Comparison of ENCODE assay signal across 29 cellular contexts in genomic region chr12:1574863-1575254, GRCh38. TPM values are rescaled to one million over a fixed set of nuclear protein-coding genes. Genes with fewer than 3 reads are reported as not detected.
DNase-seq lines count a peak whose midpoint lies in the region; ATAC-seq and TF ChIP-seq lines count a peak whose summit lies in the region.
"Had no signal": no experiment of that assay in that cellular context is flagged by ENCODE, and none has a peak within 500 bp of the region (broad histone marks: within the 10 kb centered on the region; RNA-seq: fewer than 3 reads in every experiment).

No MANE protein-coding gene starts in this region.

- no peak overlapping the region; a peak in 1 of 4 replicates for H3K4me3 ChIP-seq in Panc1 (ENCODE audit: low read depth in 2 of 2, low read length in 2 of 2)
- H3K4me3 ChIP-seq in fibroblast of lung (replicated peaks in 1 of 4; ENCODE audit: control extremely low read depth in 1 of 4, insufficient read depth in 1 of 4, low read depth in 3 of 4, low read length in 4 of 4): peak overlapping the region in 1 of 4 experiments; percentile 22
- peak overlapping the region in 1 of 2 donors; percentile 10 for H3K4me3 ChIP-seq in prostate gland
- H3K4me3 ChIP-seq: HAP-1, SJSA1, upper lobe of right lung had no signal

- no peak for ATAC-seq in Panc1
- no peak for ATAC-seq in HG03520 (IDR thresholded peaks at IDR 0.05; ENCODE audit: unreplicated experiment)
- no peak for ATAC-seq in HG03460 (IDR thresholded peaks at IDR 0.05; ENCODE audit: unreplicated experiment)
- ATAC-seq: activated CD8-positive, alpha-beta memory T cell treated with anti-CD3 and anti-CD28 coated beads, Interleukin-2, amount 10 ng/mL, durations not matched to agents 7 days and 5 days; activated T-cell treated with anti-CD3 and anti-CD28 coated beads, Interleukin-2, amount 50 U/mL, for 4 hours; stimulated activated naive CD8-positive, alpha-beta T cell treated with anti-CD3 and anti-CD28 coated beads, Interleukin-15, Interleukin-2, amounts not matched to agents 100 U/mL and 50 U/mL, for 24 hours had no signal

- H3K4me2 ChIP-seq in fibroblast of lung (ENCODE audit: extremely low read depth, insufficient read depth, low read length): peak overlapping the region; percentile 82

- H3K9ac ChIP-seq in fibroblast of lung (ENCODE audit: insufficient read depth, low read length): no peak overlapping the region
- H3K9ac ChIP-seq: parathyroid adenoma had no signal

- DNase-seq in DMS53 (lab: John Stamatoyannopoulos, UW) (peak; percentile 45), DMS53 treated with DMSO at 0.1 percent for 48 hours (lab: John Stamatoyannopoulos, UW; ENCODE audit: unreplicated experiment) (no peak), Panc1 (ENCODE audit: low read depth, low spot score) (no peak), fibroblast of lung (ENCODE audit: low read depth in 2 of 2) (no peak), prostate gland (ENCODE audit: low spot score) (no peak), GDM1 (lab: John Stamatoyannopoulos, UW) (no peak)
- DNase-seq: 8988T; activated CD8-positive, alpha-beta memory T cell treated with anti-CD3 and anti-CD28 coated beads, Interleukin-2, amount 10 ng/mL, durations not matched to agents 7 days and 5 days; activated gamma-delta T cell treated with Interleukin-2 at 50 U/mL for 16 hours; activated T-cell treated with anti-CD3 and anti-CD28 coated beads, Interleukin-2, amount 50 U/mL, for 4 hours; AML-193; CD8-positive, alpha-beta memory T cell; DMS 273 treated with DMSO at 0.1 percent for 48 hours; esophagus squamous epithelium; NCI-H1048; NCI-H1694; NCI-H446; NCI-H774; small intestine; stimulated activated CD4-positive, alpha-beta T cell treated with anti-CD3 and anti-CD28 coated beads, Interleukin-1b, Interleukin-23, amount 100 ng/mL, for 48 hours; stimulated activated naive CD8-positive, alpha-beta T cell treated with anti-CD3 and anti-CD28 coated beads, Interleukin-15, Interleukin-2, amounts not matched to agents 100 U/mL and 50 U/mL, for 24 hours; T-helper 1 cell; upper lobe of right lung had no signal

- H3K36me3 ChIP-seq in Panc1 (ENCODE audit: control insufficient read depth, insufficient read depth, low read length): no peaks in the 10 kb centered on the region
- no peaks in the 10 kb centered on the region for H3K36me3 ChIP-seq in fibroblast of lung (ENCODE audit: control insufficient read depth, insufficient read depth, low read length)
- H3K36me3 ChIP-seq in prostate gland: no peaks in the 10 kb centered on the region
- H3K36me3 ChIP-seq: ascending aorta, HAP-1, SJSA1, upper lobe of right lung had no signal

- H3K79me2 ChIP-seq in fibroblast of lung (ENCODE audit: control insufficient read depth, insufficient read depth, low read length): peaks cover 68% of the 10 kb centered on the region

- H3K4me1 ChIP-seq in Panc1 (ENCODE audit: control insufficient read depth, insufficient read depth, low read length) (peaks cover 31% of the 10 kb centered on the region), fibroblast of lung (ENCODE audit: control insufficient read depth, extremely low read depth, insufficient read depth, low read length) (peaks cover 19% of the 10 kb centered on the region), prostate gland (replicated peaks) (peaks cover 15% of the 10 kb centered on the region)

- intact Hi-C loops in Panc1 (cut with micrococcal nuclease; ENCODE audit: unreplicated experiment) (loop anchor here (10.0 kb wide), 1 partner anchor 180 kb away; no protein-coding TSS in a partner anchor), prostate gland (cut with DNase I) (loop anchor here (5.0 kb wide), 1 partner anchor 43 kb away; no protein-coding TSS in a partner anchor)

- BruUV-seq in Panc1 (replicated peaks; lab: Mats Ljungman, UMichigan): no TSS peak

- TF ChIP-seq CTCF in Panc1 (IDR thresholded peaks at IDR 0.05) (no peak), fibroblast of lung (conservative IDR thresholded peaks at IDR 0.05 in 1 of 2, IDR thresholded peaks at IDR 0.05 in 1 of 2; ENCODE audit: low read depth in 1 of 2, low read length in 2 of 2) (no peak), prostate gland (IDR thresholded peaks at IDR 0.05) (no peak)

- H3K27me3 ChIP-seq in Panc1 (ENCODE audit: control insufficient read depth, insufficient read depth, low read length) (no peaks in the 10 kb centered on the region), fibroblast of lung (ENCODE audit: control insufficient read depth, insufficient read depth, low read length) (no peaks in the 10 kb centered on the region), prostate gland (replicated peaks; ENCODE audit: insufficient read depth) (no peaks in the 10 kb centered on the region)
- H3K27me3 ChIP-seq: ascending aorta, esophagus squamous epithelium, SJSA1, upper lobe of right lung had no signal

- WGBS in prostate gland: 48% methylated on average over 1 of the region's 1 CpG

- in situ Hi-C loops in Panc1 (cut with HindIII; ENCODE audit: low pct_unique_long_range_greater_than_20kb, low sequenced_read_pairs): no loop called here

- H3K9me3 ChIP-seq in Panc1 (ENCODE audit: control insufficient read depth, insufficient read depth, low read depth, low read length) (no peaks in the 10 kb centered on the region), fibroblast of lung (ENCODE audit: control insufficient read depth, insufficient read depth, low read depth, low read length) (no peaks in the 10 kb centered on the region), prostate gland (no peaks in the 10 kb centered on the region)
- H3K9me3 ChIP-seq: ascending aorta, esophagus squamous epithelium, HAP-1, SJSA1, upper lobe of right lung had no signal

- H3K27ac ChIP-seq in Panc1 (ENCODE audit: low read length) (peak overlapping the region; percentile 77), fibroblast of lung (ENCODE audit: insufficient read depth, low read length) (peak overlapping the region; percentile 85), prostate gland (peak overlapping the region; percentile 81 to 86)
- H3K27ac ChIP-seq: SJSA1, upper lobe of right lung had no signal

- POLR2A ChIA-PET in Panc1 (lab: Charles Lee): interaction anchor here (0.6 kb wide), 1 partner anchor 531 kb away, joined by 3 read pairs; no protein-coding TSS in a partner anchor

- H2AFZ ChIP-seq in fibroblast of lung (ENCODE audit: low read length): no peak overlapping the region

- no peaks in the 10 kb centered on the region for H4K20me1 ChIP-seq in fibroblast of lung (ENCODE audit: control insufficient read depth, extremely low read depth, insufficient read depth, low read length)

- TF ChIP-seq POLR2A in prostate gland (IDR thresholded peaks at IDR 0.05): no peak

- CTCF ChIA-PET in Panc1 (lab: Charles Lee): interaction anchor here (0.6 to 0.7 kb wide), 2 partner anchors 13 to 296 kb away, joined by 3 to 18 read pairs; no protein-coding TSS in a partner anchor

RNA-seq across cellular contexts. Expression of gene FBXL14, which starts 19.5 kb away (rescaled TPM):
- total RNA-seq in Panc1 (2021; ENCODE audit: unreplicated experiment): 15.1 TPM
- 17.2 TPM for polyA plus RNA-seq in Panc1 (2012; ENCODE audit: insufficient read length)
- 6.4 TPM in 2 replicates for total RNA-seq in fibroblast of lung
- polyA plus RNA-seq in fibroblast of lung: 2.6 and 3.7 TPM in 2 replicates
- 3.0 and 4.7 TPM in 2 replicates for polyA plus RNA-seq in fibroblast of lung (2012)
- polyA minus RNA-seq in fibroblast of lung (ENCODE audit: low replicate concordance): 5.9 and 6.7 TPM in 2 replicates
- 10 to 100 TPM; 21.3 to 28.7 TPM for total RNA-seq in prostate gland

RNA-seq across cellular contexts. Expression of gene WNT5B, which starts 54.2 kb away (rescaled TPM):
- total RNA-seq in Panc1 (2021; ENCODE audit: unreplicated experiment) (36.9 TPM), fibroblast of lung (40.3 and 105 TPM in 2 replicates), prostate gland (10 to 100 TPM; 34.6 to 65.4 TPM)
- polyA plus RNA-seq in Panc1 (2012; ENCODE audit: insufficient read length): 34.8 TPM
- polyA plus RNA-seq in fibroblast of lung: 46.9 and 86.1 TPM in 2 replicates
- polyA plus RNA-seq in fibroblast of lung (2012): 61.7 and 116 TPM in 2 replicates
- 62.7 and 175 TPM in 2 replicates for polyA minus RNA-seq in fibroblast of lung (ENCODE audit: low replicate concordance)
- total RNA-seq: CD8-positive, alpha-beta memory T cell had no signal
- polyA plus RNA-seq: CD8-positive, alpha-beta memory T cell had no signal
